In genomic region chr10:266974-267425, GRCh38 we compare ENCODE assay signal across 15 cellular contexts.
DNase-seq lines count a peak whose midpoint lies in the region; ATAC-seq and TF ChIP-seq lines count a peak whose summit lies in the region.
"Had no signal": no experiment of that assay in that cellular context is flagged by ENCODE, and none has a peak within 500 bp of the region (broad histone marks: within the 10 kb centered on the region; RNA-seq: fewer than 3 reads in every experiment).

No MANE protein-coding gene starts in this region.

- dilution Hi-C loops in mammary epithelial cell (cut with HindIII; ENCODE audit: low sequenced_read_pairs), result no loop called here

- H3K79me2 ChIP-seq in mammary epithelial cell (ENCODE audit: insufficient read depth, low read length), result no peaks in the 10 kb centered on the region

- H3K27ac ChIP-seq in mammary epithelial cell (ENCODE audit: insufficient read depth, low read depth, low read length), result no peak overlapping the region
- H3K27ac ChIP-seq: ovary had no signal

- H3K9me3 ChIP-seq in mammary epithelial cell (replicated peaks; ENCODE audit: insufficient read depth, low read length), result no peaks in the 10 kb centered on the region
- H3K9me3 ChIP-seq: ovary had no signal

- peaks cover 7% of the 10 kb centered on the region for H3K4me1 Mint-ChIP-seq in activated CD4-positive, alpha-beta T cell treated with anti-CD3 and anti-CD28 coated beads for 36 hours
- H3K4me1 Mint-ChIP-seq in activated T-cell treated with anti-CD3 and anti-CD28 coated beads, Interleukin-2, amount 50 U/mL, for 4 hours (ENCODE audit: low read depth), result peaks cover 5% of the 10 kb centered on the region
- H3K4me1 Mint-ChIP-seq: activated naive CD8-positive, alpha-beta T cell treated with anti-CD3 and anti-CD28 coated beads for 36 hours had no signal

- no peaks in the 10 kb centered on the region for H3K27me3 ChIP-seq in mammary epithelial cell (ENCODE audit: insufficient read depth, low read length)
- H3K27me3 ChIP-seq: ovary had no signal

- H3K4me1 ChIP-seq in mammary epithelial cell (ENCODE audit: insufficient read depth, low read length), result no peaks in the 10 kb centered on the region

- no peaks in the 10 kb centered on the region for H4K20me1 ChIP-seq in mammary epithelial cell (ENCODE audit: insufficient read depth, low read length)

- intact Hi-C loops in mammary epithelial cell (cut with micrococcal nuclease), result no loop called here
- intact Hi-C loops in activated CD4-positive, alpha-beta T cell treated with anti-CD3 and anti-CD28 coated beads for 36 hours (cut with DNase I, micrococcal nuclease), result no loop called here

- H3K9me3 Mint-ChIP-seq in activated CD4-positive, alpha-beta T cell treated with anti-CD3 and anti-CD28 coated beads for 36 hours (ENCODE audit: low read depth), result peaks cover 2% of the 10 kb centered on the region
- no peaks in the 10 kb centered on the region for H3K9me3 Mint-ChIP-seq in activated T-cell treated with anti-CD3 and anti-CD28 coated beads, Interleukin-2, amount 50 U/mL, for 4 hours
- H3K9me3 Mint-ChIP-seq: activated naive CD8-positive, alpha-beta T cell treated with anti-CD3 and anti-CD28 coated beads for 36 hours had no signal

- CTCF ChIA-PET in mammary epithelial cell (lab: Charles Lee; ENCODE audit: low non-redundant PET), result no interaction called here
- CTCF ChIA-PET in activated CD4-positive, alpha-beta T cell treated with anti-CD3 and anti-CD28 coated beads for 36 hours (lab: Charles Lee), result no interaction called here

- DNase-seq in EH (ENCODE audit: low read depth), result peak; percentile 53
- peak; percentile 23 for DNase-seq in NB4 (ENCODE audit: low read depth)
- DNase-seq in mammary epithelial cell, result peak; percentile 50
- peak; percentile 17 for DNase-seq in non-pigmented ciliary epithelial cell (ENCODE audit: low read depth)
- DNase-seq in activated CD4-positive, alpha-beta T cell treated with anti-CD3 and anti-CD28 coated beads for 36 hours, result no peak
- no peak for DNase-seq in activated T-cell treated with anti-CD3 and anti-CD28 coated beads, Interleukin-2, amount 50 U/mL, for 4 hours
- DNase-seq: activated CD8-positive, alpha-beta memory T cell treated with anti-CD3 and anti-CD28 coated beads for 24 hours; activated naive CD8-positive, alpha-beta T cell treated with anti-CD3 and anti-CD28 coated beads for 36 hours; Calu3; hippocampal formation; NCI-H1694; ovary; T-helper 9 cell had no signal

- no peak overlapping the region for H3K27ac Mint-ChIP-seq in activated CD4-positive, alpha-beta T cell treated with anti-CD3 and anti-CD28 coated beads for 36 hours
- H3K27ac Mint-ChIP-seq: activated naive CD8-positive, alpha-beta T cell treated with anti-CD3 and anti-CD28 coated beads for 36 hours; stimulated activated memory B cell treated with anti-CD40 and anti-IgM and Interleukin-4, amounts not matched to agents 10 μg/mL and 1 μg/mL and 100 μg/mL, for 72 hours had no signal

- POLR2A ChIA-PET in activated CD4-positive, alpha-beta T cell treated with anti-CD3 and anti-CD28 coated beads for 36 hours (lab: Charles Lee), result no interaction called here

- no peaks in the 10 kb centered on the region for H3K36me3 Mint-ChIP-seq in activated CD4-positive, alpha-beta T cell treated with anti-CD3 and anti-CD28 coated beads for 36 hours (ENCODE audit: low read depth)
- no peaks in the 10 kb centered on the region for H3K36me3 Mint-ChIP-seq in activated T-cell treated with anti-CD3 and anti-CD28 coated beads, Interleukin-2, amount 50 U/mL, for 4 hours (ENCODE audit: insufficient read depth)
- H3K36me3 Mint-ChIP-seq: activated naive CD8-positive, alpha-beta T cell treated with anti-CD3 and anti-CD28 coated beads for 36 hours; stimulated activated memory B cell treated with anti-CD40 and anti-IgM and Interleukin-4, amounts not matched to agents 10 μg/mL and 1 μg/mL and 100 μg/mL, for 72 hours had no signal

- H3K4me3 Mint-ChIP-seq in activated CD4-positive, alpha-beta T cell treated with anti-CD3 and anti-CD28 coated beads for 36 hours, result no peak overlapping the region
- no peak overlapping the region for H3K4me3 Mint-ChIP-seq in activated T-cell treated with anti-CD3 and anti-CD28 coated beads, Interleukin-2, amount 50 U/mL, for 4 hours
- H3K4me3 Mint-ChIP-seq: activated naive CD8-positive, alpha-beta T cell treated with anti-CD3 and anti-CD28 coated beads for 36 hours; stimulated activated memory B cell treated with anti-CD40 and anti-IgM and Interleukin-4, amounts not matched to agents 10 μg/mL and 1 μg/mL and 100 μg/mL, for 72 hours had no signal

- BruUV-seq in mammary epithelial cell (replicated peaks; lab: Mats Ljungman, UMichigan), result no TSS peak

- no peak for TF ChIP-seq POLR2A in NB4 (IDR thresholded peaks at IDR 0.05; ENCODE audit: extremely low read depth, insufficient read length)

- H3K36me3 ChIP-seq in mammary epithelial cell (ENCODE audit: insufficient read depth, low read length), result no peaks in the 10 kb centered on the region
- H3K36me3 ChIP-seq: ovary had no signal

- H3K9ac ChIP-seq in mammary epithelial cell (ENCODE audit: insufficient read depth, low read length), result no peak overlapping the region

- H2AFZ ChIP-seq in mammary epithelial cell (ENCODE audit: low read depth, low read length), result no peak overlapping the region

- H3K27me3 Mint-ChIP-seq in activated CD4-positive, alpha-beta T cell treated with anti-CD3 and anti-CD28 coated beads for 36 hours, result no peaks in the 10 kb centered on the region
- H3K27me3 Mint-ChIP-seq in activated T-cell treated with anti-CD3 and anti-CD28 coated beads, Interleukin-2, amount 50 U/mL, for 4 hours (ENCODE audit: low read depth), result no peaks in the 10 kb centered on the region
- H3K27me3 Mint-ChIP-seq: activated naive CD8-positive, alpha-beta T cell treated with anti-CD3 and anti-CD28 coated beads for 36 hours had no signal

- in situ Hi-C loops in mammary epithelial cell (cut with MboI; ENCODE audit: low sequenced_read_pairs in 2 of 2), result no loop called here

- no peak overlapping the region for H3K4me2 ChIP-seq in mammary epithelial cell (ENCODE audit: insufficient read depth, low read depth, low read length)

- TF ChIP-seq CTCF in NB4 (IDR thresholded peaks at IDR 0.05; ENCODE audit: low read depth, low read length) (no peak), mammary epithelial cell (conservative IDR thresholded peaks at IDR 0.05 in 1 of 2, IDR thresholded peaks at IDR 0.05 in 1 of 2; ENCODE audit: extremely low read depth in 1 of 2, insufficient read depth in 1 of 2, low read depth in 1 of 2, low read length in 2 of 2) (no peak)

- 88% methylated on average over 8 of the region's 8 CpGs for WGBS in mammary epithelial cell (ENCODE audit: low coverage, missing lambda C conversion rate)

- H3K4me3 ChIP-seq in NB4 (ENCODE audit: low read depth, low read length) (no peak overlapping the region), mammary epithelial cell (replicated peaks in 1 of 3; ENCODE audit: insufficient read depth in 1 of 3, low read depth in 2 of 3, low read length in 3 of 3) (no peak overlapping the region)
- H3K4me3 ChIP-seq: ovary had no signal

- ATAC-seq in activated CD4-positive, alpha-beta T cell treated with anti-CD3 and anti-CD28 coated beads for 36 hours, result no peak
- no peak for ATAC-seq in GM21367 (IDR thresholded peaks at IDR 0.05; ENCODE audit: unreplicated experiment)
- ATAC-seq in activated T-cell treated with anti-CD3 and anti-CD28 coated beads, Interleukin-2, amount 50 U/mL, for 4 hours, result no peak
- ATAC-seq: stimulated activated memory B cell treated with anti-CD40 and anti-IgM and Interleukin-4, amounts not matched to agents 10 μg/mL and 1 μg/mL and 100 μg/mL, for 72 hours had no signal

Comparison
In these comparisons a context has a peak if more than half of its experiments do, and no peak if none do; other contexts are left out.
1. DNase-seq: peak in EH (single experiment), NB4 (single experiment), mammary epithelial cell (single experiment) and non-pigmented ciliary epithelial cell (single experiment); none in activated CD4-positive, alpha-beta T cell treated with anti-CD3 and anti-CD28 coated beads for 36 hours (single experiment) and activated T-cell treated with anti-CD3 and anti-CD28 coated beads, Interleukin-2, amount 50 U/mL, for 4 hours (single experiment).